8 cellular contexts compared by ENCODE assay signal in genomic region chr18:11387880-11388279, GRCh38.
A peak's percentile ranks its signal among the peaks of the same experiment; 100 is the strongest.
DNase-seq lines count a peak whose midpoint lies in the region; ATAC-seq and TF ChIP-seq lines count a peak whose summit lies in the region.

No MANE protein-coding gene starts in this region.

- H4K8ac ChIP-seq in IMR-90 (ENCODE audit: low read depth in 2 of 2, low read length in 2 of 2): no peak overlapping the region

- no peaks in the 10 kb centered on the region for H3K27me3 ChIP-seq in IMR-90 (ENCODE audit: control insufficient read depth, insufficient read depth, low read length)
- H3K27me3 ChIP-seq in lung (ENCODE audit: control insufficient read depth, insufficient read depth): no peaks in the 10 kb centered on the region

- WGBS in IMR-90 (ENCODE audit: extremely low coverage in 2 of 2, insufficient read length in 1 of 2), 2 experiments: 46% methylated on average over 2 of the region's 4 CpGs; no CpG with 5 or more reads in 1 of the 2 experiments
- WGBS in lung, 2 donors: 33 to 37% methylated on average over 4 of the region's 4 CpGs

- H3K23ac ChIP-seq in IMR-90 (ENCODE audit: low read depth, low read length): no peak overlapping the region

- H3K4me2 ChIP-seq in IMR-90 (ENCODE audit: low read depth, low read length): no peak overlapping the region

- H3K36me3 ChIP-seq in IMR-90 (ENCODE audit: control insufficient read depth, insufficient read depth, low read length) (no peaks in the 10 kb centered on the region), lung (ENCODE audit: control insufficient read depth in 2 of 2, insufficient read depth in 2 of 2, low read length in 2 of 2) (no peaks in the 10 kb centered on the region)

- no peak overlapping the region for H3K4me3 ChIP-seq in IMR-90 (ENCODE audit: insufficient read depth, low read depth, low read length)
- H3K4me3 ChIP-seq in lung: no peak overlapping the region

- no peak overlapping the region for H2BK15ac ChIP-seq in IMR-90 (ENCODE audit: low read depth, low read length)

- peak; percentile 26 for DNase-seq in NCI-H146 (lab: John Stamatoyannopoulos, UW)
- no peak for DNase-seq in NCI-H146 treated with DMSO at 0.1 percent for 48 hours (lab: John Stamatoyannopoulos, UW; ENCODE audit: unreplicated experiment)
- DNase-seq in IMR-90: peak; percentile 47
- peak; percentile 54 for DNase-seq in astrocyte of the hippocampus (ENCODE audit: low read depth, low spot score)
- DNase-seq in lung (ENCODE audit: low spot score): peak; percentile 41
- DNase-seq in activated T-helper 1 cell treated with anti-CD3 and anti-CD28 coated beads, Interleukin-12 subunit alpha, Interleukin-12 subunit beta, Interleukin-2, Interleukin-4 antibody, amounts not matched to agents 30 ng/mL and 10 ng/mL and 1 ng/mL, durations not matched to agents 14 hours and 24 hours and 36 hours (ENCODE audit: low spot score): no peak

- no peak overlapping the region for H2AK9ac ChIP-seq in IMR-90 (replicated peaks; ENCODE audit: low read depth, low read length, poor library complexity)

- in situ Hi-C loops in IMR-90 (cut with MboI; ENCODE audit: low sequenced_read_pairs): no loop called here

- no peaks in the 10 kb centered on the region for H3K4me1 ChIP-seq in IMR-90 (ENCODE audit: control insufficient read depth, insufficient read depth, low read length)
- H3K4me1 ChIP-seq in lung (ENCODE audit: control insufficient read depth in 2 of 2, insufficient read depth in 2 of 2, low read length in 2 of 2): no peaks in the 10 kb centered on the region

- TF ChIP-seq CTCF in IMR-90 (conservative IDR thresholded peaks at IDR 0.05; ENCODE audit: low read depth, low read length) (0 out of 2 replicates have a peak, but pooled peaks have one; percentile 18), lung (IDR thresholded peaks at IDR 0.05; ENCODE audit: control extremely low read depth, extremely low read depth) (no peak)

- H2BK20ac ChIP-seq in IMR-90 (ENCODE audit: low read depth, low read length): no peak overlapping the region

- H2BK120ac ChIP-seq in IMR-90 (ENCODE audit: low read depth, low read length): no peak overlapping the region

- no peak overlapping the region for H2BK5ac ChIP-seq in IMR-90 (ENCODE audit: low read depth, low read length, poor library complexity, severe bottlenecking)

- no peak overlapping the region for H3K4me3 Mint-ChIP-seq in activated T-helper 1 cell treated with anti-CD3 and anti-CD28 coated beads, Interleukin-12 subunit alpha, Interleukin-12 subunit beta, Interleukin-2, Interleukin-4 antibody, amounts not matched to agents 30 ng/mL and 10 ng/mL and 1 ng/mL, durations not matched to agents 14 hours and 24 hours and 36 hours

- intact Hi-C loops in IMR-90 (cut with micrococcal nuclease): no loop called here
- intact Hi-C loops in activated T-helper 1 cell treated with anti-CD3 and anti-CD28 coated beads, Interleukin-12 subunit alpha, Interleukin-12 subunit beta, Interleukin-2, Interleukin-4 antibody, amounts not matched to agents 30 ng/mL and 10 ng/mL and 1 ng/mL, durations not matched to agents 14 hours and 24 hours and 36 hours (cut with micrococcal nuclease): no loop called here

- no peak overlapping the region for H3K9ac ChIP-seq in IMR-90 (ENCODE audit: low read depth, low read length)

- no peak overlapping the region for H3K56ac ChIP-seq in IMR-90 (ENCODE audit: extremely low read depth, insufficient read depth, low read length)

- dilution Hi-C loops in IMR-90 (cut with HindIII; ENCODE audit: low sequenced_read_pairs, unreplicated experiment): no loop called here

- POLR2A ChIA-PET in IMR-90 (lab: Charles Lee; ENCODE audit: unreplicated experiment): no interaction called here

- no peak for TF ChIP-seq POLR2A in IMR-90 (IDR thresholded peaks at IDR 0.05; ENCODE audit: low read depth, low read length)

- no peak overlapping the region for H3K27ac Mint-ChIP-seq in activated T-helper 1 cell treated with anti-CD3 and anti-CD28 coated beads, Interleukin-12 subunit alpha, Interleukin-12 subunit beta, Interleukin-2, Interleukin-4 antibody, amounts not matched to agents 30 ng/mL and 10 ng/mL and 1 ng/mL, durations not matched to agents 14 hours and 24 hours and 36 hours

- CTCF ChIA-PET in IMR-90 (lab: Yijun Ruan, JAX): no interaction called here

- no peak overlapping the region for H3K14ac ChIP-seq in IMR-90 (replicated peaks; ENCODE audit: low read depth, low read length)

- H4K91ac ChIP-seq in IMR-90 (ENCODE audit: insufficient read depth, low read depth, low read length): no peak overlapping the region

- H3K9me1 ChIP-seq in IMR-90 (ENCODE audit: insufficient read depth, low read length): no peaks in the 10 kb centered on the region

- H3K9me3 Mint-ChIP-seq in activated T-helper 1 cell treated with anti-CD3 and anti-CD28 coated beads, Interleukin-12 subunit alpha, Interleukin-12 subunit beta, Interleukin-2, Interleukin-4 antibody, amounts not matched to agents 30 ng/mL and 10 ng/mL and 1 ng/mL, durations not matched to agents 14 hours and 24 hours and 36 hours: no peaks in the 10 kb centered on the region

- H4K20me1 ChIP-seq in IMR-90 (ENCODE audit: insufficient read depth, low read length): no peaks in the 10 kb centered on the region

- no TSS peak for BruUV-seq in IMR-90 (replicated peaks; lab: Mats Ljungman, UMichigan)

- H2AFZ ChIP-seq in IMR-90 (replicated peaks; ENCODE audit: low read length, poor library complexity): no peak overlapping the region

- H3K27ac ChIP-seq in IMR-90 (ENCODE audit: insufficient read depth, low read length): no peak overlapping the region
- H3K27ac ChIP-seq in lung (ENCODE audit: low read depth in 1 of 2, low read length in 1 of 2): no peak overlapping the region

- no peak overlapping the region for H3K4ac ChIP-seq in IMR-90 (ENCODE audit: low read depth, low read length)

- no peaks in the 10 kb centered on the region for H3K36me3 Mint-ChIP-seq in activated T-helper 1 cell treated with anti-CD3 and anti-CD28 coated beads, Interleukin-12 subunit alpha, Interleukin-12 subunit beta, Interleukin-2, Interleukin-4 antibody, amounts not matched to agents 30 ng/mL and 10 ng/mL and 1 ng/mL, durations not matched to agents 14 hours and 24 hours and 36 hours (ENCODE audit: low read depth)

- H3K9me3 ChIP-seq in IMR-90 (ENCODE audit: control insufficient read depth, insufficient read depth, low read length): no peaks in the 10 kb centered on the region
- H3K9me3 ChIP-seq in lung (ENCODE audit: control insufficient read depth in 2 of 2, insufficient read depth in 1 of 2, low read length in 1 of 2): no peaks in the 10 kb centered on the region

- ATAC-seq in IMR-90 (ENCODE audit: low read depth) (no peak), lung (ENCODE audit: insufficient read depth, low FRiP score) (no peak), GM18858 (IDR thresholded peaks at IDR 0.05; ENCODE audit: unreplicated experiment) (no peak), HG03520 (IDR thresholded peaks at IDR 0.05; ENCODE audit: unreplicated experiment) (no peak)

- H3K79me1 ChIP-seq in IMR-90 (ENCODE audit: low read depth in 1 of 2, low read length in 2 of 2): no peaks in the 10 kb centered on the region

- no peak overlapping the region for H2AK5ac ChIP-seq in IMR-90 (ENCODE audit: low read depth, low read length)

- H3K4me1 Mint-ChIP-seq in activated T-helper 1 cell treated with anti-CD3 and anti-CD28 coated beads, Interleukin-12 subunit alpha, Interleukin-12 subunit beta, Interleukin-2, Interleukin-4 antibody, amounts not matched to agents 30 ng/mL and 10 ng/mL and 1 ng/mL, durations not matched to agents 14 hours and 24 hours and 36 hours (ENCODE audit: low read depth): no peaks in the 10 kb centered on the region

- TF ChIP-seq RAD21 in IMR-90 (IDR thresholded peaks at IDR 0.05; ENCODE audit: low read length): peak; percentile 36; the same call in 1 of the 2 replicates

- no peaks in the 10 kb centered on the region for H3K27me3 Mint-ChIP-seq in activated T-helper 1 cell treated with anti-CD3 and anti-CD28 coated beads, Interleukin-12 subunit alpha, Interleukin-12 subunit beta, Interleukin-2, Interleukin-4 antibody, amounts not matched to agents 30 ng/mL and 10 ng/mL and 1 ng/mL, durations not matched to agents 14 hours and 24 hours and 36 hours (ENCODE audit: insufficient read depth)

- no peak overlapping the region for H3K18ac ChIP-seq in IMR-90 (ENCODE audit: low read depth, low read length)

- no peak overlapping the region for H4K5ac ChIP-seq in IMR-90 (ENCODE audit: low read depth, low read length)

TF ChIP-seq in IMR-90, 13 proteins besides CTCF, POLR2A, EP300 and RAD21 (continues in another document):
- no peak for TF ChIP-seq ELK1 (IDR thresholded peaks at IDR 0.05; ENCODE audit: borderline replicate concordance, low read depth, low read length)
- no peak for TF ChIP-seq RCOR1 (IDR thresholded peaks at IDR 0.05; ENCODE audit: insufficient replicate concordance, low read length)
- TF ChIP-seq MAFK (IDR thresholded peaks at IDR 0.05; ENCODE audit: low read depth, low read length): no peak
- no peak for TF ChIP-seq MAZ (IDR thresholded peaks at IDR 0.05; ENCODE audit: borderline replicate concordance, low read depth, low read length)
- no peak for TF ChIP-seq CEBPB (IDR thresholded peaks at IDR 0.05; ENCODE audit: low read depth, low read length)
- no peak for TF ChIP-seq BHLHE40 (IDR thresholded peaks at IDR 0.05; ENCODE audit: low read depth, low read length)
- no peak for TF ChIP-seq NFE2L2 (IDR thresholded peaks at IDR 0.05; ENCODE audit: low read depth, low read length)
- TF ChIP-seq MXI1 (IDR thresholded peaks at IDR 0.05; ENCODE audit: borderline replicate concordance, low read depth, low read length): no peak
- TF ChIP-seq USF2 (IDR thresholded peaks at IDR 0.05; ENCODE audit: low read depth, low read length): no peak
- no peak for TF ChIP-seq CHD1 (IDR thresholded peaks at IDR 0.05; ENCODE audit: low read depth, low read length)
- TF ChIP-seq RFX5 (IDR thresholded peaks at IDR 0.05; ENCODE audit: low read depth, low read length): no peak
- no peak for TF ChIP-seq SMC3 (IDR thresholded peaks at IDR 0.05; ENCODE audit: low read depth, low read length)

Comparison
In these comparisons a context has a peak if more than half of its experiments do, and no peak if none do; other contexts are left out.
1. DNase-seq: peak in NCI-H146 (single experiment), IMR-90 (single experiment), astrocyte of the hippocampus (single experiment) and lung (single experiment); none in NCI-H146 treated with DMSO at 0.1 percent for 48 hours (single experiment) and activated T-helper 1 cell treated with anti-CD3 and anti-CD28 coated beads, Interleukin-12 subunit alpha, Interleukin-12 subunit beta, Interleukin-2, Interleukin-4 antibody, amounts not matched to agents 30 ng/mL and 10 ng/mL and 1 ng/mL, durations not matched to agents 14 hours and 24 hours and 36 hours (single experiment).